In the genomic region with DNA sequence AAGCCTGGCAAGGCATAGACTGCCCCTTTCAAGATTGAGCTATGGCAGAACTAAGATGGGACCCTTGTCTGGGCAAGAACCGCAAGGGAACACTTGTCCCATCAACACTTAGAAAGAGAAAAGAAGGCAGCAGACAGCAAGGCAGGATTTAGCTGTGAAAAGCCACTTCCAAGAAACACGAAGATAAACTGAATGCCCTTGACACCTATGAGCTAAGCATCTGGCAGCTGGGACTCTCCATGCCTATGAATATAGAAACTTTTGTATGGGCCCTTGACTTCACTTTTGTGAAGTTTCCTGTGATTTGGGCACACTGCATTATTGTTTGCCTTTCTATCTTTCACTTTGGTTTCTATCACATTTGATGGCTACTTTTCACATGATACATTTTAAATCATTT, we compare ENCODE assay signal across 38 cellular contexts. TPM values are rescaled to one million over a fixed set of nuclear protein-coding genes. Genes with fewer than 3 reads are reported as not detected.
DNase-seq lines count a peak whose midpoint lies in the region; ATAC-seq, FAIRE-seq and TF ChIP-seq lines count a peak whose summit lies in the region.
"Had no signal": no experiment of that assay in that cellular context is flagged by ENCODE, and none has a peak within 500 bp of the region (broad histone marks: within the 10 kb centered on the region; RNA-seq: fewer than 3 reads in every experiment).

No MANE protein-coding gene starts in this region.

- TF ChIP-seq POLR2A in GM12892 (IDR thresholded peaks at IDR 0.05; ENCODE audit: low read depth, low read length): no peak
- no peak for TF ChIP-seq POLR2A in GM12878 (IDR thresholded peaks at IDR 0.05; ENCODE audit: low read depth, low read length)
- no peak for TF ChIP-seq POLR2A in esophagus muscularis mucosa (IDR thresholded peaks at IDR 0.05; ENCODE audit: low read depth)

- no peaks in the 10 kb centered on the region for H3K79me2 ChIP-seq in GM12878 (ENCODE audit: control insufficient read depth, insufficient read depth, low read length)

- FAIRE-seq in GM12892 (lab: Jason Lieb, UNC): peak; percentile 58
- FAIRE-seq in GM12878 (lab: Jason Lieb, UNC): no peak
- FAIRE-seq: A204.1, A549, D721Med had no signal

- TF ChIP-seq CTCF in GM12878 (IDR thresholded peaks at IDR 0.05 in 2 of 3, conservative IDR thresholded peaks at IDR 0.05 in 1 of 3; ENCODE audit: control insufficient read depth in 2 of 3, extremely low read depth in 1 of 3, insufficient read depth in 1 of 3, low read depth in 3 of 3, low read length in 3 of 3) (no peak), esophagus muscularis mucosa (IDR thresholded peaks at IDR 0.05) (no peak)

- intact Hi-C loops in GM12878 (cut with micrococcal nuclease; ENCODE audit: unreplicated experiment) (no loop called here), esophagus muscularis mucosa (cut with DNase I) (no loop called here)

- H3K27ac ChIP-seq in GM12878 (ENCODE audit: control insufficient read depth, insufficient read depth): no peak overlapping the region
- no peak overlapping the region for H3K27ac ChIP-seq in esophagus muscularis mucosa (replicated peaks in 1 of 4)
- H3K27ac ChIP-seq: 22Rv1; A549; BLaER1; BLaER1 treated with 17β-estradiol and CSF1 and Interleukin-3, amounts not matched to agents 10 nM and 100 nM; C4-2B had no signal

- in situ Hi-C loops in GM12878 (cut with MboI): no loop called here

- H3K4me1 ChIP-seq in GM12878 (ENCODE audit: control insufficient read depth, insufficient read depth, low read length) (no peaks in the 10 kb centered on the region), esophagus muscularis mucosa (peaks cover 0 to 2% (median 0%) of the 10 kb centered on the region in 4 donors)
- H3K4me1 ChIP-seq: A549; BE2C; BLaER1; BLaER1 treated with 17β-estradiol and CSF1 and Interleukin-3, amounts not matched to agents 10 nM and 100 nM had no signal

- H3K9ac ChIP-seq in GM12878 (ENCODE audit: control insufficient read depth, insufficient read depth, low read length): no peak overlapping the region
- H3K9ac ChIP-seq: BLaER1; BLaER1 treated with 17β-estradiol and CSF1 and Interleukin-3, amounts not matched to agents 10 nM and 100 nM had no signal

- no peaks in the 10 kb centered on the region for H4K20me1 ChIP-seq in GM12878 (ENCODE audit: control insufficient read depth, insufficient read depth)
- H4K20me1 ChIP-seq: BLaER1; BLaER1 treated with 17β-estradiol and CSF1 and Interleukin-3, amounts not matched to agents 10 nM and 100 nM had no signal

- H3K36me3 ChIP-seq in GM12878 (ENCODE audit: control insufficient read depth in 2 of 2, insufficient read depth in 2 of 2, low read length in 1 of 2) (no peaks in the 10 kb centered on the region), esophagus muscularis mucosa (no peaks in the 10 kb centered on the region)
- H3K36me3 ChIP-seq: BE2C; BLaER1; BLaER1 treated with 17β-estradiol and CSF1 and Interleukin-3, amounts not matched to agents 10 nM and 100 nM had no signal

- ATAC-seq in GM12878 (peak; percentile 77), GM18873 (IDR thresholded peaks at IDR 0.05; ENCODE audit: low FRiP score, unreplicated experiment) (no peak)
- ATAC-seq: A549; CD8-positive, alpha-beta T cell had no signal

- H3K9me3 ChIP-seq in GM12878 (replicated peaks; ENCODE audit: control insufficient read depth, insufficient read depth, low read length) (peaks cover 2% of the 10 kb centered on the region; the same call in 2 of the 3 replicates), esophagus muscularis mucosa (peaks cover 0 to 8% (median 0%) of the 10 kb centered on the region in 4 donors)
- H3K9me3 ChIP-seq: BE2C had no signal

- H2AFZ ChIP-seq in GM12878 (ENCODE audit: control insufficient read depth, low read depth, low read length): no peak overlapping the region; the same call in 1 of the 2 replicates

- WGBS in GM12878 (ENCODE audit: insufficient coverage, insufficient replicate concordance, low lambda C conversion rate, missing lambda C conversion rate): 36% methylated on average over 2 of the region's 2 CpGs
- 84% methylated on average over 2 of the region's 2 CpGs for whole genome bisulfite sequencing in esophagus muscularis mucosa

- H3K4me3 ChIP-seq in GM12878 (no peak overlapping the region), esophagus muscularis mucosa (no peak overlapping the region)
- H3K4me3 ChIP-seq: A549; BLaER1; BLaER1 treated with 17β-estradiol and CSF1 and Interleukin-3, amounts not matched to agents 10 nM and 100 nM had no signal

- H3K27me3 ChIP-seq in GM12878 (replicated peaks in 1 of 2; ENCODE audit: control insufficient read depth in 2 of 2, insufficient read depth in 2 of 2, low read length in 1 of 2) (no peaks in the 10 kb centered on the region), esophagus muscularis mucosa (no peaks in the 10 kb centered on the region)
- H3K27me3 ChIP-seq: BE2C; BLaER1; BLaER1 treated with 17β-estradiol and CSF1 and Interleukin-3, amounts not matched to agents 10 nM and 100 nM had no signal

- RAD21 ChIA-PET in GM12878 (lab: Charles Lee; ENCODE audit: unreplicated experiment): interaction anchor here (0.8 to 1.9 kb wide), 7 partner anchors 8 to 28 kb away, joined by 3 to 8 read pairs (median 4); no protein-coding TSS in a partner anchor

- SMC1A ChIA-PET in GM12878 (lab: Charles Lee; ENCODE audit: uncharacterized antibody, unreplicated experiment): interaction anchor here (0.9 to 4.0 kb wide), 7 partner anchors 9 to 33 kb away, joined by 4 to 32 read pairs (median 8); no protein-coding TSS in a partner anchor

- POLR2A ChIA-PET in GM12878 (lab: Charles Lee): interaction anchor here (1.0 to 1.8 kb wide), 4 partner anchors 8 to 28 kb away, joined by 4 to 7 read pairs (median 6); no protein-coding TSS in a partner anchor

- TF ChIP-seq EP300 in GM12878 (IDR thresholded peaks at IDR 0.05; ENCODE audit: borderline replicate concordance in 1 of 2, control insufficient read depth in 1 of 2, low read depth in 2 of 2, low read length in 2 of 2): no peak
- no peak for TF ChIP-seq EP300 in esophagus muscularis mucosa (IDR thresholded peaks at IDR 0.05)

- no TSS peak for BruUV-seq in GM12878 (replicated peaks; lab: Mats Ljungman, UMichigan)

- DNase-seq in GM12892 (ENCODE audit: insufficient read length) (no peak), GM12878 (ENCODE audit: low read depth, low spot score) (no peak), esophagus muscularis mucosa (ENCODE audit: extremely low spot score) (peak; percentile 57), SK-N-DZ (ENCODE audit: low spot score) (no peak), NCI-H446 (lab: John Stamatoyannopoulos, UW) (no peak)
- DNase-seq: 8988T; ACHN; AML-193; BE2C; C1 segment of cervical spinal cord; Caco-2; Calu3; CD4-positive, alpha-beta memory T cell; CD4-positive, alpha-beta T cell; CD4-positive, CD25-positive, alpha-beta regulatory T cell; CD8-positive, alpha-beta memory T cell; CD8-positive, alpha-beta T cell; COR-L47; DMS 273 treated with DMSO at 0.1 percent for 48 hours; DMS153; DMS53; DMS79; DMS79 treated with DMSO at 0.1 percent for 48 hours; DND-41; EL had no signal

- no peak overlapping the region for H3K4me2 ChIP-seq in GM12878 (ENCODE audit: control insufficient read depth, insufficient read depth)
- H3K4me2 ChIP-seq: A549; BLaER1; BLaER1 treated with 17β-estradiol and CSF1 and Interleukin-3, amounts not matched to agents 10 nM and 100 nM had no signal

- CTCF ChIA-PET in GM12878 (lab: Yijun Ruan, JAX): interaction anchor here (0.7 to 2.0 kb wide), 5 partner anchors 11 to 479 kb away, joined by 3 to 5 read pairs (median 3); no protein-coding TSS in a partner anchor

- TF ChIP-seq RAD21 in GM12878 (IDR thresholded peaks at IDR 0.05; ENCODE audit: insufficient read depth, low read depth, low read length): no peak

TF ChIP-seq in GM12878, 131 proteins besides CTCF, POLR2A, EP300 and RAD21 (continues in another document):
- TF ChIP-seq, protein P1, sequence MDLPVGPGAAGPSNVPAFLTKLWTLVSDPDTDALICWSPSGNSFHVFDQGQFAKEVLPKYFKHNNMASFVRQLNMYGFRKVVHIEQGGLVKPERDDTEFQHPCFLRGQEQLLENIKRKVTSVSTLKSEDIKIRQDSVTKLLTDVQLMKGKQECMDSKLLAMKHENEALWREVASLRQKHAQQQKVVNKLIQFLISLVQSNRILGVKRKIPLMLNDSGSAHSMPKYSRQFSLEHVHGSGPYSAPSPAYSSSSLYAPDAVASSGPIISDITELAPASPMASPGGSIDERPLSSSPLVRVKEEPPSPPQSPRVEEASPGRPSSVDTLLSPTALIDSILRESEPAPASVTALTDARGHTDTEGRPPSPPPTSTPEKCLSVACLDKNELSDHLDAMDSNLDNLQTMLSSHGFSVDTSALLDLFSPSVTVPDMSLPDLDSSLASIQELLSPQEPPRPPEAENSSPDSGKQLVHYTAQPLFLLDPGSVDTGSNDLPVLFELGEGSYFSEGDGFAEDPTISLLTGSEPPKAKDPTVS (IDR thresholded peaks at IDR 0.05; ENCODE audit: low read depth, low read length): no peak
- TF ChIP-seq SUZ12 (IDR thresholded peaks at IDR 0.05; ENCODE audit: unreplicated experiment): no peak
- no peak for TF ChIP-seq CEBPB (IDR thresholded peaks at IDR 0.05; ENCODE audit: borderline replicate concordance in 1 of 2, low read depth in 2 of 2, low read length in 2 of 2)

RNA-seq across cellular contexts. Expression of a gene that starts 24.9 kb away (rescaled TPM):
- 16.9 TPM for polyA plus RNA-seq in GM12892 (2012; ENCODE audit: missing spikeins)
- 378 and 432 TPM in 2 replicates for total RNA-seq in GM12878 (2013; cell fraction: nucleolus; rRNA removed)
- 12.9 TPM in 2 replicates for total RNA-seq in GM12878 (2014; rRNA removed)
- 6.4 and 7.4 TPM in 2 replicates for total RNA-seq in GM12878 (2014; rRNA removed; fragmentation: Illumina TruSeq; extraction: Trizol)
- 19.4 and 22.0 TPM in 2 replicates for total RNA-seq in GM12878 (2021)
- 3.4 TPM for polyA plus RNA-seq in GM12878 (2011; ENCODE audit: low read depth)
- 13.6 and 20.5 TPM in 2 replicates for polyA plus RNA-seq in GM12878 (2011; rRNA removed)
- polyA plus RNA-seq in GM12878 (2011; cell fraction: cytosol; rRNA removed): 12.0 and 12.8 TPM in 2 replicates
- polyA plus RNA-seq in GM12878 (2011; cell fraction: nucleus; rRNA removed): 112 and 120 TPM in 2 replicates
- polyA plus RNA-seq in GM12878 (2012): 6.3 and 6.5 TPM in 2 replicates
- polyA plus RNA-seq in GM12878 (2014; fragmentation: Illumina TruSeq; extraction: Trizol): 5.1 and 5.7 TPM in 2 replicates
- polyA plus RNA-seq in GM12878 (2014; fragmentation: Nextera tagmentation; extraction: Ambion mirVana): 1 to 10 TPM in 1 of 2 experiments, under 1 TPM in 1; 0.57 to 1.7 TPM
- 10.2 and 10.3 TPM in 2 replicates for polyA plus RNA-seq in GM12878 (2014; rRNA removed)
- 1 to 10 TPM; 7.8 to 9.1 TPM for polyA plus RNA-seq in GM12878 (2016; fragmentation: Nextera tagmentation; extraction: Ambion mirVana)
- 83.5 and 100 TPM in 2 replicates for polyA minus RNA-seq in GM12878 (2011; rRNA and poly(A)+ RNA removed)
- 12.8 and 16.5 TPM in 2 replicates for polyA minus RNA-seq in GM12878 (2011; cell fraction: cytosol; rRNA and poly(A)+ RNA removed)
- polyA minus RNA-seq in GM12878 (2011; cell fraction: nucleus; rRNA and poly(A)+ RNA removed): 82.6 and 113 TPM in 2 replicates
- under 1 TPM; under 0.01 to 0.66 (median 0.25) TPM for total RNA-seq in esophagus muscularis mucosa
- polyA plus RNA-seq in SK-N-DZ (2014; cell fraction: cytosol; rRNA removed): not detected in 2 replicates
- not detected in 2 replicates for polyA plus RNA-seq in SK-N-DZ (2014; cell fraction: nucleus; rRNA removed)
- total RNA-seq: A172; A673; Calu3; CD4-positive, alpha-beta memory T cell; CD4-positive, alpha-beta T cell; CD4-positive, CD25-positive, alpha-beta regulatory T cell; CD8-positive, alpha-beta memory T cell; CD8-positive, alpha-beta T cell had no signal
- polyA plus RNA-seq: AG04450; BJ; CD14-positive monocyte; CD4-positive, alpha-beta memory T cell; CD4-positive, CD25-positive, alpha-beta regulatory T cell; CD8-positive, alpha-beta memory T cell had no signal

Comparison
In these comparisons a context has a peak if more than half of its experiments do, and no peak if none do; other contexts are left out.
1. RNA of a gene that starts 24.9 kb away (total RNA-seq): 6.4 to 432 TPM in GM12878; under 0.01 to 0.66 TPM in esophagus muscularis mucosa; every median in the first group is over 4 times any median in the second.